9 cellular contexts compared by ENCODE assay signal in genomic region chr2:202780514-202781021, GRCh38.
DNase-seq lines count a peak whose midpoint lies in the region; ATAC-seq, FAIRE-seq and TF ChIP-seq lines count a peak whose summit lies in the region.
"Had no signal": no experiment of that assay in that cellular context is flagged by ENCODE, and none has a peak within 500 bp of the region (broad histone marks: within the 10 kb centered on the region; RNA-seq: fewer than 3 reads in every experiment).

No MANE protein-coding gene starts in this region.

- H3K27ac Mint-ChIP-seq in naive thymus-derived CD8-positive, alpha-beta T cell: peak overlapping the region in 1 of 10 donors; percentile 16
- H3K27ac Mint-ChIP-seq in nephron progenitor cell: no peak overlapping the region
- no peak overlapping the region for H3K27ac Mint-ChIP-seq in activated naive CD4-positive, alpha-beta T cell treated with anti-CD3 and anti-CD28 coated beads, Interleukin-2, amount 10 ng/mL, durations not matched to agents 7 days and 5 days

- H3K9me3 Mint-ChIP-seq in naive thymus-derived CD8-positive, alpha-beta T cell: peaks cover 0 to 1% (median 0%) of the 10 kb centered on the region in 9 donors
- H3K9me3 Mint-ChIP-seq in nephron progenitor cell: no peaks in the 10 kb centered on the region
- H3K9me3 Mint-ChIP-seq in activated naive CD4-positive, alpha-beta T cell treated with anti-CD3 and anti-CD28 coated beads, Interleukin-2, amount 10 ng/mL, durations not matched to agents 7 days and 5 days: no peaks in the 10 kb centered on the region

- H3K9ac ChIP-seq in HepG2 (ENCODE audit: insufficient read depth, low read depth, low read length): no peak overlapping the region

- H3K36me3 ChIP-seq in HepG2 (replicated peaks in 1 of 2; ENCODE audit: control insufficient read depth in 1 of 2, insufficient read depth in 2 of 2, low read length in 2 of 2): peaks cover 3 to 19% of the 10 kb centered on the region in 2 experiments; a peak in 4 of 5 replicates

- ATAC-seq in GM18870 (IDR thresholded peaks at IDR 0.05; ENCODE audit: unreplicated experiment): peak; percentile 98
- ATAC-seq in HepG2: peak; percentile 52; the same call in 1 of the 3 replicates
- ATAC-seq in naive thymus-derived CD8-positive, alpha-beta T cell: no peak

- POLR2A ChIA-PET in HepG2 (lab: Yijun Ruan, JAX): no interaction called here
- POLR2A ChIA-PET in naive thymus-derived CD8-positive, alpha-beta T cell (lab: Charles Lee): no interaction called here

- H3K27ac ChIP-seq in HepG2 (ENCODE audit: extremely low read length, insufficient read depth, low read length): no peak overlapping the region

- no peak for TF ChIP-seq RAD21 in HepG2 (CRISPR knock-in tag; IDR thresholded peaks at IDR 0.05)

- H3K79me2 ChIP-seq in HepG2 (ENCODE audit: insufficient read depth, low read length): no peaks in the 10 kb centered on the region

- TF ChIP-seq POLR2A in HepG2 (IDR thresholded peaks at IDR 0.05; ENCODE audit: insufficient read depth in 1 of 2, low read depth in 2 of 2, low read length in 2 of 2): no peak

- H4K20me1 ChIP-seq in HepG2 (ENCODE audit: insufficient read depth, low read length): no peaks in the 10 kb centered on the region

- in situ Hi-C loops in HepG2 (cut with HindIII; ENCODE audit: extremely low pct_ligation_motif_present, low pct_unique_long_range_greater_than_20kb): no loop called here

- intact Hi-C loops in HepG2 (cut with micrococcal nuclease; ENCODE audit: unreplicated experiment): no loop called here

- H3K4me1 ChIP-seq in HepG2 (ENCODE audit: insufficient read depth, low read length): no peaks in the 10 kb centered on the region

- DNase-seq in H4 (ENCODE audit: low spot score) (peak; percentile 10), LHCN-M2 (ENCODE audit: low read depth) (peak; percentile 86), HepG2 (ENCODE audit: low spot score) (no peak), NCI-H82 (lab: John Stamatoyannopoulos, UW) (no peak), nephron progenitor cell (no peak)
- DNase-seq in naive thymus-derived CD8-positive, alpha-beta T cell: no peak
- DNase-seq in activated naive CD4-positive, alpha-beta T cell treated with anti-CD3 and anti-CD28 coated beads, Interleukin-2, amount 10 ng/mL, durations not matched to agents 7 days and 5 days: no peak
- DNase-seq: NCI-H1105 had no signal

- no peaks in the 10 kb centered on the region for H3K9me3 ChIP-seq in HepG2 (ENCODE audit: low read length)

- TF ChIP-seq CTCF in HepG2 (CRISPR knock-in tag; IDR thresholded peaks at IDR 0.05): no peak
- TF ChIP-seq CTCF in nephron progenitor cell (IDR thresholded peaks at IDR 0.05): no peak

- CTCF ChIA-PET in HepG2 (lab: Yijun Ruan, JAX; ENCODE audit: low intra/inter-chr PET ratio, low total read pairs): no interaction called here
- CTCF ChIA-PET in activated naive CD4-positive, alpha-beta T cell treated with anti-CD3 and anti-CD28 coated beads, Interleukin-2, amount 10 ng/mL, durations not matched to agents 7 days and 5 days (lab: Charles Lee): no interaction called here

- H3K4me3 ChIP-seq in HepG2 (replicated peaks in 1 of 3; ENCODE audit: insufficient read depth in 1 of 3, low read depth in 2 of 3, low read length in 3 of 3): no peak overlapping the region

- H2AFZ ChIP-seq in HepG2 (ENCODE audit: low read length): no peak overlapping the region

- no peak overlapping the region for H3K4me3 Mint-ChIP-seq in naive thymus-derived CD8-positive, alpha-beta T cell
- no peak overlapping the region for H3K4me3 Mint-ChIP-seq in nephron progenitor cell
- no peak overlapping the region for H3K4me3 Mint-ChIP-seq in activated naive CD4-positive, alpha-beta T cell treated with anti-CD3 and anti-CD28 coated beads, Interleukin-2, amount 10 ng/mL, durations not matched to agents 7 days and 5 days

- no peak overlapping the region for H3K4me2 ChIP-seq in HepG2 (ENCODE audit: low read depth, low read length)

- peaks cover 0 to 86% (median 41%) of the 10 kb centered on the region in 3 donors for H3K36me3 Mint-ChIP-seq in naive thymus-derived CD8-positive, alpha-beta T cell
- H3K36me3 Mint-ChIP-seq in nephron progenitor cell (ENCODE audit: low read depth): peaks cover 82% of the 10 kb centered on the region
- H3K36me3 Mint-ChIP-seq in activated naive CD4-positive, alpha-beta T cell treated with anti-CD3 and anti-CD28 coated beads, Interleukin-2, amount 10 ng/mL, durations not matched to agents 7 days and 5 days: peaks cover 53% of the 10 kb centered on the region

- no peaks in the 10 kb centered on the region for H3K27me3 Mint-ChIP-seq in naive thymus-derived CD8-positive, alpha-beta T cell
- H3K27me3 Mint-ChIP-seq in nephron progenitor cell (ENCODE audit: low read depth, poor library complexity): no peaks in the 10 kb centered on the region
- H3K27me3 Mint-ChIP-seq in activated naive CD4-positive, alpha-beta T cell treated with anti-CD3 and anti-CD28 coated beads, Interleukin-2, amount 10 ng/mL, durations not matched to agents 7 days and 5 days: no peaks in the 10 kb centered on the region

- BruUV-seq in HepG2 (replicated peaks; lab: Mats Ljungman, UMichigan): no TSS peak

- no peaks in the 10 kb centered on the region for H3K27me3 ChIP-seq in HepG2 (ENCODE audit: control insufficient read depth in 1 of 2, insufficient read depth in 2 of 2, low read length in 2 of 2)

- H3K4me1 Mint-ChIP-seq in naive thymus-derived CD8-positive, alpha-beta T cell: peaks cover 0 to 12% (median 6%) of the 10 kb centered on the region in 4 donors
- no peaks in the 10 kb centered on the region for H3K4me1 Mint-ChIP-seq in nephron progenitor cell
- no peaks in the 10 kb centered on the region for H3K4me1 Mint-ChIP-seq in activated naive CD4-positive, alpha-beta T cell treated with anti-CD3 and anti-CD28 coated beads, Interleukin-2, amount 10 ng/mL, durations not matched to agents 7 days and 5 days

- TF ChIP-seq EP300 in HepG2 (IDR thresholded peaks at IDR 0.05; ENCODE audit: low read depth in 2 of 2, low read length in 2 of 2) (no peak), HepG2 (CRISPR knock-in tag; IDR thresholded peaks at IDR 0.05; ENCODE audit: borderline replicate concordance) (no peak)

- FAIRE-seq in HepG2 (lab: Jason Lieb, UNC): no peak

TF ChIP-seq in HepG2, 621 proteins besides CTCF, POLR2A, EP300 and RAD21:
- no peak for TF ChIP-seq ZNF781 (CRISPR knock-in tag; IDR thresholded peaks at IDR 0.05; ENCODE audit: borderline replicate concordance, not compliant biosample characterization)
- TF ChIP-seq SNRNP70 (IDR thresholded peaks at IDR 0.05; ENCODE audit: low read depth, low read length): no peak
- no peak for TF ChIP-seq ZNF782 (CRISPR knock-in tag; IDR thresholded peaks at IDR 0.05; ENCODE audit: borderline replicate concordance)
- TF ChIP-seq KDM1A (CRISPR knock-in tag; IDR thresholded peaks at IDR 0.05): no peak

Comparison
In these comparisons a context has a peak if more than half of its experiments do, and no peak if none do; other contexts are left out.
1. ATAC-seq: peak in GM18870 (single experiment) and HepG2 (single experiment); none in naive thymus-derived CD8-positive, alpha-beta T cell (0 of 2).
2. DNase-seq: peak in H4 (single experiment) and LHCN-M2 (single experiment); none in HepG2 (single experiment), NCI-H82 (single experiment), naive thymus-derived CD8-positive, alpha-beta T cell (0 of 10), nephron progenitor cell (single experiment) and activated naive CD4-positive, alpha-beta T cell treated with anti-CD3 and anti-CD28 coated beads, Interleukin-2, amount 10 ng/mL, durations not matched to agents 7 days and 5 days (single experiment).